In the genomic region with DNA sequence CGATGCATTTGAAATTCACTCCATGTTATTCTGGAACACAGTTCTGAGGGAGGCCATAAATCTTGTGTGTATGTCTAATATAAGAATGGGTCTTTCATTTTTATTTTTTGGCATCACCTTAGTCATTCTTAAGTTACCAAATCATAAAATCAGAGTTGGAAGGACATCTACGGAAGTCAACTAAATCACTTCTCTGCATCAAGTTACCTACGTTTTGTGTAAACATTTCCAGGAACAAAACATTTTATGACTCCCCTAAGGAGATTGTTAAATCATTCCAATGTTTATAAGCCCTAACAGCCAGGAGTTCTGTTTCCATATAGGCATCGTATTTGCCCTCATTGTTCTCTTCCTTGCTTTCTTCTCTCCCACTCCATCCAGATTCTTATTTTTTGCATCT, we compare ENCODE assay signal across 18 cellular contexts.
"Had no signal": no experiment of that assay in that cellular context is flagged by ENCODE, and none has a peak within 500 bp of the region (broad histone marks: within the 10 kb centered on the region; RNA-seq: fewer than 3 reads in every experiment).

No MANE protein-coding gene starts in this region.

- H3K36me3 ChIP-seq: ascending aorta, gastrocnemius medialis, heart left ventricle, ovary, spleen, thoracic aorta, upper lobe of right lung had no signal

- ATAC-seq: activated CD8-positive, alpha-beta T cell treated with anti-CD3 and anti-CD28 coated beads for 36 hours; activated T-cell treated with anti-CD3 and anti-CD28 coated beads, Interleukin-2, amount 50 U/mL, for 4 hours; esophagus mucosa; gastrocnemius medialis; heart left ventricle; natural killer cell; T-cell; upper lobe of right lung had no signal

- DNase-seq: activated CD4-positive, alpha-beta T cell treated with anti-CD3 and anti-CD28 coated beads, Interleukin-2, amount 10 ng/mL, durations not matched to agents 24 days and 14 days; activated CD4-positive, CD25-positive, alpha-beta regulatory T cell; activated CD8-positive, alpha-beta T cell treated with anti-CD3 and anti-CD28 coated beads for 36 hours; activated naive CD4-positive, alpha-beta T cell treated with anti-CD3 and anti-CD28 coated beads, Interleukin-2, amount 10 ng/mL, durations not matched to agents 7 days and 5 days; activated T-cell treated with anti-CD3 and anti-CD28 coated beads, Interleukin-2, amount 50 U/mL, for 4 hours; effector CD4-positive, alpha-beta T cell; gastrocnemius medialis; heart left ventricle; kidney glomerular epithelial cell; natural killer cell; ovary; spleen; stimulated activated CD4-positive, alpha-beta T cell treated with anti-CD3 and anti-CD28 coated beads, Interleukin-4, amount 100 ng/mL, for 4 hours; T-cell; upper lobe of right lung had no signal

- H3K27me3 ChIP-seq: ascending aorta, gastrocnemius medialis, heart left ventricle, ovary, spleen, upper lobe of right lung had no signal

- H3K4me3 ChIP-seq: ascending aorta, gastrocnemius medialis, heart left ventricle, ovary, spleen, thoracic aorta, upper lobe of right lung had no signal

- H3K27ac ChIP-seq: gastrocnemius medialis, heart left ventricle, ovary, spleen, thoracic aorta, upper lobe of right lung had no signal

- H3K4me1 ChIP-seq: ascending aorta, heart left ventricle, spleen, upper lobe of right lung had no signal

- H3K9me3 ChIP-seq: ascending aorta, gastrocnemius medialis, heart left ventricle, ovary, spleen, thoracic aorta, upper lobe of right lung had no signal
